In the genomic region with DNA sequence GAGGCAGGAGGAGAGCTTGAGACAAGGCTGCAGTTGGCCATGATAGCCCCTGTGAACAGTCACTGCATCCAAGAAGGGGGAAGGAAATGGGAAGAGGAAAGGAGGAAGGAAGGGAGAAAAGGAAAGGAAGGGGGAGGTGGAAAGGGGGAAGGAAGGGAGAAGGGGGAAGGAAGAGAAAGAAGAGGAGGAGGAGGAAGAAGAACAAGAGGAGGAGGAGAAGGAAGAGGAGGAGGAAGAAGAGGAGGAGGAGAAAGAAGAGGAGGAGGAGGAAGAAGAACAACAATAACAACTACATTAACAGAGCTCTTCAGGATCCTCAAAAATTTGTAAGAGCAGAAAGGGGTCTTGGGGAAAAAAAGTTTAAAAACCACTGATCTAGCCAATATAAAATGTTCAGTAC, we compare ENCODE assay signal across 29 cellular contexts.
"Had no signal": no experiment of that assay in that cellular context is flagged by ENCODE, and none has a peak within 500 bp of the region (broad histone marks: within the 10 kb centered on the region; RNA-seq: fewer than 3 reads in every experiment).

No MANE protein-coding gene starts in this region.

- H3K9me3 ChIP-seq: gastrocnemius medialis, heart right ventricle, left lung, mucosa of descending colon, ovary, psoas muscle, spleen, testis, tibial artery, upper lobe of left lung, uterus had no signal

- FAIRE-seq: endometrium, islet of Langerhans had no signal

- H3K27me3 ChIP-seq: gastrocnemius medialis, heart right ventricle, left lung, ovary, spleen, testis, tibial artery, upper lobe of left lung, uterus had no signal

- H3K4me3 ChIP-seq: coronary artery, gastrocnemius medialis, heart right ventricle, left lung, mucosa of descending colon, ovary, psoas muscle, skin epidermis, spleen, testis, tibial artery, upper lobe of left lung, uterus had no signal

- H3K36me3 ChIP-seq: gastrocnemius medialis, left lung, ovary, tibial artery, upper lobe of left lung, uterus had no signal

- H3K27ac Mint-ChIP-seq: effector memory CD8-positive, alpha-beta T cell; mesothelial cell of epicardium; naive thymus-derived CD4-positive, alpha-beta T cell; nephron; stimulated activated memory B cell treated with anti-CD40 and anti-IgM and Interleukin-4, amounts not matched to agents 10 μg/mL and 1 μg/mL and 100 μg/mL, for 72 hours had no signal

- H3K27ac ChIP-seq: coronary artery, gastrocnemius medialis, heart right ventricle, left lung, ovary, psoas muscle, skin epidermis, spleen, testis, tibial artery, upper lobe of left lung, uterus had no signal

- H3K27me3 Mint-ChIP-seq: effector memory CD8-positive, alpha-beta T cell; naive thymus-derived CD4-positive, alpha-beta T cell; stimulated activated memory B cell treated with anti-CD40 and anti-IgM and Interleukin-4, amounts not matched to agents 10 μg/mL and 1 μg/mL and 100 μg/mL, for 72 hours had no signal

- DNase-seq: effector memory CD8-positive, alpha-beta T cell; erythroblast; gastrocnemius medialis; heart right ventricle; hippocampal formation; left cardiac atrium; left lung; mucosa of descending colon; naive thymus-derived CD4-positive, alpha-beta T cell; occipital lobe; ovary; posterior cingulate gyrus; psoas muscle; right cardiac atrium; spleen; stimulated activated CD4-positive, alpha-beta T cell treated with anti-CD3 and anti-CD28 coated beads, Interleukin-4, amount 100 ng/mL, for 4 hours; stimulated activated naive CD8-positive, alpha-beta T cell treated with anti-CD3 and anti-CD28 coated beads, Interleukin-15, Interleukin-2, amounts not matched to agents 100 U/mL and 50 U/mL, for 24 hours; substantia nigra; testis; tibial artery; upper lobe of left lung; uterus had no signal

- H3K4me3 Mint-ChIP-seq: effector memory CD8-positive, alpha-beta T cell; mesothelial cell of epicardium; naive thymus-derived CD4-positive, alpha-beta T cell; nephron; stimulated activated memory B cell treated with anti-CD40 and anti-IgM and Interleukin-4, amounts not matched to agents 10 μg/mL and 1 μg/mL and 100 μg/mL, for 72 hours had no signal

- H3K9me3 Mint-ChIP-seq: effector memory CD8-positive, alpha-beta T cell; mesothelial cell of epicardium; naive thymus-derived CD4-positive, alpha-beta T cell; nephron had no signal

- ATAC-seq: effector memory CD8-positive, alpha-beta T cell; gastrocnemius medialis; heart right ventricle; left cardiac atrium; left lung; mucosa of descending colon; naive thymus-derived CD4-positive, alpha-beta T cell; psoas muscle; right cardiac atrium; stimulated activated memory B cell treated with anti-CD40 and anti-IgM and Interleukin-4, amounts not matched to agents 10 μg/mL and 1 μg/mL and 100 μg/mL, for 72 hours; stimulated activated naive CD8-positive, alpha-beta T cell treated with anti-CD3 and anti-CD28 coated beads, Interleukin-15, Interleukin-2, amounts not matched to agents 100 U/mL and 50 U/mL, for 24 hours had no signal
